7 cellular contexts compared by ENCODE assay signal in genomic region chr20:46710149-46710913, GRCh38. TPM values are rescaled to one million over a fixed set of nuclear protein-coding genes. Genes with fewer than 3 reads are reported as not detected.
A peak's percentile ranks its signal among the peaks of the same experiment; 100 is the strongest.
DNase-seq lines count a peak whose midpoint lies in the region; ATAC-seq, FAIRE-seq and TF ChIP-seq lines count a peak whose summit lies in the region.

No MANE protein-coding gene starts in this region.

- H3K9me3 Mint-ChIP-seq in HFFc6 (peaks cover 6% of the 10 kb centered on the region), astrocyte (ENCODE audit: unreplicated experiment) (peaks cover 6% of the 10 kb centered on the region)
- no peaks in the 10 kb centered on the region for H3K9me3 Mint-ChIP-seq in stimulated activated effector memory CD8-positive, alpha-beta T cell treated with anti-CD3 and anti-CD28 coated beads, Interleukin-12 subunit alpha, Interleukin-12 subunit beta, amount 100 ng/mL, for 72 hours

- H3K9me3 ChIP-seq in astrocyte (ENCODE audit: insufficient read depth, low read depth, low read length): no peaks in the 10 kb centered on the region

- H2AFZ ChIP-seq in astrocyte (ENCODE audit: low read depth, low read length): peak overlapping the region; percentile 90

- H3K4me3 Mint-ChIP-seq in HFFc6 (peak overlapping the region; percentile 99), astrocyte (ENCODE audit: unreplicated experiment) (peak overlapping the region; percentile 89)
- peak overlapping the region; percentile 49 for H3K4me3 Mint-ChIP-seq in stimulated activated effector memory CD8-positive, alpha-beta T cell treated with anti-CD3 and anti-CD28 coated beads, Interleukin-12 subunit alpha, Interleukin-12 subunit beta, amount 100 ng/mL, for 72 hours

- no peaks in the 10 kb centered on the region for H3K36me3 ChIP-seq in astrocyte (ENCODE audit: insufficient read depth, low read length)

- peaks cover 39% of the 10 kb centered on the region for H3K79me2 ChIP-seq in astrocyte (ENCODE audit: insufficient read depth, low read length)

- no peaks in the 10 kb centered on the region for H3K27me3 ChIP-seq in astrocyte (ENCODE audit: insufficient read depth, low read length)

- peak overlapping the region; percentile 62 for H3K27ac ChIP-seq in astrocyte (ENCODE audit: low read depth, low read length)

- H3K4me1 Mint-ChIP-seq in HFFc6 (ENCODE audit: low read depth) (peaks cover 54% of the 10 kb centered on the region), astrocyte (ENCODE audit: low read depth, unreplicated experiment) (peaks cover 8% of the 10 kb centered on the region)
- peaks cover 19% of the 10 kb centered on the region for H3K4me1 Mint-ChIP-seq in stimulated activated effector memory CD8-positive, alpha-beta T cell treated with anti-CD3 and anti-CD28 coated beads, Interleukin-12 subunit alpha, Interleukin-12 subunit beta, amount 100 ng/mL, for 72 hours

- peak overlapping the region; percentile 98 for H3K4me2 ChIP-seq in astrocyte (ENCODE audit: low read length)

- no peak for FAIRE-seq in astrocyte (lab: Jason Lieb, UNC)

- H3K27me3 Mint-ChIP-seq in HFFc6 (ENCODE audit: insufficient read depth): peaks cover 6% of the 10 kb centered on the region
- peaks cover 3% of the 10 kb centered on the region for H3K27me3 Mint-ChIP-seq in astrocyte (ENCODE audit: low read depth, unreplicated experiment)

- peaks cover 26% of the 10 kb centered on the region for H4K20me1 ChIP-seq in astrocyte (ENCODE audit: insufficient read depth, low read length)

- H3K36me3 Mint-ChIP-seq in HFFc6 (ENCODE audit: low read depth) (peaks cover 18% of the 10 kb centered on the region), astrocyte (ENCODE audit: low read depth, unreplicated experiment) (peaks cover 8% of the 10 kb centered on the region)
- H3K36me3 Mint-ChIP-seq in stimulated activated effector memory CD8-positive, alpha-beta T cell treated with anti-CD3 and anti-CD28 coated beads, Interleukin-12 subunit alpha, Interleukin-12 subunit beta, amount 100 ng/mL, for 72 hours: no peaks in the 10 kb centered on the region

- TF ChIP-seq CTCF in HFFc6 (IDR thresholded peaks at IDR 0.05) (no peak), astrocyte (IDR thresholded peaks at IDR 0.05; ENCODE audit: insufficient read depth, low read depth, low read length) (no peak)

- H3K4me3 ChIP-seq in astrocyte (ENCODE audit: insufficient read depth, low read depth, low read length): peak overlapping the region; percentile 85

- ATAC-seq in left lobe of liver: peak; percentile 66
- ATAC-seq in stimulated activated effector memory CD8-positive, alpha-beta T cell treated with anti-CD3 and anti-CD28 coated beads, Interleukin-12 subunit alpha, Interleukin-12 subunit beta, amount 100 ng/mL, for 72 hours: no peak

- peak overlapping the region; percentile 93 for H3K9ac ChIP-seq in astrocyte (ENCODE audit: low read length)

- H3K4me1 ChIP-seq in astrocyte (ENCODE audit: insufficient read depth, low read length): peaks cover 16% of the 10 kb centered on the region

- no peak for DNase-seq in HFFc6
- no peak for DNase-seq in astrocyte (ENCODE audit: low read depth)
- peak; percentile 76 for DNase-seq in left lobe of liver (ENCODE audit: low spot score)
- DNase-seq in stimulated activated effector memory CD8-positive, alpha-beta T cell treated with anti-CD3 and anti-CD28 coated beads, Interleukin-12 subunit alpha, Interleukin-12 subunit beta, amount 100 ng/mL, for 72 hours (ENCODE audit: low spot score in 2 of 2): no peak
- DNase-seq in epidermal melanocyte (ENCODE audit: insufficient read length, low spot score): no peak
- no peak for DNase-seq in NCI-H2196 treated with DMSO at 0.1 percent for 48 hours (lab: John Stamatoyannopoulos, UW; ENCODE audit: unreplicated experiment)
- DNase-seq in activated gamma-delta T cell (lab: John Stamatoyannopoulos, UW): no peak

- peak overlapping the region; percentile 94 for H3K27ac Mint-ChIP-seq in HFFc6
- H3K27ac Mint-ChIP-seq in astrocyte (ENCODE audit: unreplicated experiment): peak overlapping the region; percentile 41
- no peak overlapping the region for H3K27ac Mint-ChIP-seq in stimulated activated effector memory CD8-positive, alpha-beta T cell treated with anti-CD3 and anti-CD28 coated beads, Interleukin-12 subunit alpha, Interleukin-12 subunit beta, amount 100 ng/mL, for 72 hours

RNA-seq across cellular contexts. Expression of gene SLC2A10, which starts 0.9 kb away (rescaled TPM):
- 10 to 100 TPM; 27.0 to 36.4 (median 30.5) TPM for total RNA-seq in HFFc6 (2021; fragmentation: NEBNext Ultra II Directional; extraction: Animal tissue kit (Norgen Biotek cat#: 25700))
- 12.7 and 16.1 TPM in 2 replicates for total RNA-seq in astrocyte
- 44.8 TPM for total RNA-seq in left lobe of liver

RNA-seq across cellular contexts. Expression of gene TP53RK, which starts 21.1 kb away (rescaled TPM):
- 10 to 100 TPM; 14.8 to 20.0 (median 15.8) TPM for total RNA-seq in HFFc6 (2021; fragmentation: NEBNext Ultra II Directional; extraction: Animal tissue kit (Norgen Biotek cat#: 25700))
- total RNA-seq in astrocyte (16.0 and 16.7 TPM in 2 replicates), left lobe of liver (3.2 TPM)

RNA-seq across cellular contexts. Expression of gene SLC13A3, which starts 59.1 kb away (rescaled TPM):
- 1 to 10 TPM; 2.3 to 3.5 (median 2.7) TPM for total RNA-seq in HFFc6 (2021; fragmentation: NEBNext Ultra II Directional; extraction: Animal tissue kit (Norgen Biotek cat#: 25700))
- total RNA-seq in astrocyte (0.50 and 0.66 TPM in 2 replicates), left lobe of liver (7.1 TPM)

Comparison
In these comparisons a context has a peak if more than half of its experiments do, and no peak if none do; other contexts are left out.
1. H3K4me3 Mint-ChIP-seq: peak in every context shown above with its lines; median percentile 99 in HFFc6; 89 in astrocyte; 49 in stimulated activated effector memory CD8-positive, alpha-beta T cell treated with anti-CD3 and anti-CD28 coated beads, Interleukin-12 subunit alpha, Interleukin-12 subunit beta, amount 100 ng/mL, for 72 hours.